8 cellular contexts compared by ENCODE assay signal in genomic region chr6:146028250-146028789, GRCh38.
A peak's percentile ranks its signal among the peaks of the same experiment; 100 is the strongest.
DNase-seq lines count a peak whose midpoint lies in the region; ATAC-seq and TF ChIP-seq lines count a peak whose summit lies in the region.

No MANE protein-coding gene starts in this region.

- H3K27ac ChIP-seq in RWPE1 = no peak overlapping the region

- ATAC-seq in HG02642 (IDR thresholded peaks at IDR 0.05; ENCODE audit: poor library complexity, unreplicated experiment) = peak; percentile 82

- DNase-seq in GM10266 (ENCODE audit: extremely low spot score) (peak; percentile 64), RWPE1 (ENCODE audit: low spot score) (peak; percentile 71), islet precursor cell (peak; percentile 90), NCI-H2196 (lab: John Stamatoyannopoulos, UW; ENCODE audit: unreplicated experiment) (no peak), NCI-H526 treated with DMSO at 0.1 percent for 48 hours (lab: John Stamatoyannopoulos, UW) (no peak)
- peak; percentile 6 for DNase-seq in central memory CD4-positive, alpha-beta T cell
- peak; percentile 23 to 34 for DNase-seq in stimulated activated CD4-positive, alpha-beta T cell treated with anti-CD3 and anti-CD28 coated beads, Interleukin-2, amount 100 ng/mL, for 48 hours

- POLR2A ChIA-PET in RWPE1 (lab: Yijun Ruan, JAX; ENCODE audit: low non-redundant PET) = no interaction called here

- CTCF ChIA-PET in RWPE1 (lab: Yijun Ruan, JAX) = interaction anchor here (0.6 to 1.0 kb wide), 2 partner anchors 41 to 757 kb away, joined by 3 to 4 read pairs; no protein-coding TSS in a partner anchor

- TF ChIP-seq CTCF in GM10266 (IDR thresholded peaks at IDR 0.05; ENCODE audit: control insufficient read depth, insufficient read depth, low read depth, missing control alignments) (no peak), RWPE1 (conservative IDR thresholded peaks at IDR 0.05; ENCODE audit: low read depth) (no peak)

Comparison
In these comparisons a context has a peak if more than half of its experiments do, and no peak if none do; other contexts are left out.
1. DNase-seq: peak in GM10266 (single experiment), RWPE1 (single experiment), central memory CD4-positive, alpha-beta T cell (single experiment), islet precursor cell (single experiment) and stimulated activated CD4-positive, alpha-beta T cell treated with anti-CD3 and anti-CD28 coated beads, Interleukin-2, amount 100 ng/mL, for 48 hours (2 of 2); none in NCI-H2196 (single experiment) and NCI-H526 treated with DMSO at 0.1 percent for 48 hours (single experiment).